ENCODE assay signal across 26 cellular contexts in genomic region chr6:85961746-85962145, GRCh38.
A peak's percentile ranks its signal among the peaks of the same experiment; 100 is the strongest.
DNase-seq lines count a peak whose midpoint lies in the region; ATAC-seq, FAIRE-seq and TF ChIP-seq lines count a peak whose summit lies in the region.
"Had no signal": no experiment of that assay in that cellular context is flagged by ENCODE, and none has a peak within 500 bp of the region (broad histone marks: within the 10 kb centered on the region; RNA-seq: fewer than 3 reads in every experiment).

No MANE protein-coding gene starts in this region.

- H3K9me1 ChIP-seq in K562 (ENCODE audit: control insufficient read depth, insufficient read depth, low read length): no peaks in the 10 kb centered on the region

- POLR2A ChIA-PET in K562 (lab: Yijun Ruan, JAX): no interaction called here

- intact Hi-C loops in K562 (cut with micrococcal nuclease): no loop called here
- intact Hi-C loops in posterior cingulate gyrus (cut with DNase I): no loop called here
- intact Hi-C loops in Calu3 (cut with micrococcal nuclease; ENCODE audit: unreplicated experiment): no loop called here

- H3K4me3 Mint-ChIP-seq in Calu3 (ENCODE audit: low read depth, unreplicated experiment): no peak overlapping the region
- H3K4me3 Mint-ChIP-seq: B cell; CD4-positive, alpha-beta T cell; CD8-positive, alpha-beta T cell had no signal

- DNase-seq in K562 (ENCODE audit: extremely low read depth in 1 of 4, low spot score in 3 of 4): no peak
- no peak for DNase-seq in GM19239 (ENCODE audit: insufficient read length, low spot score)
- no peak for DNase-seq in posterior cingulate gyrus
- DNase-seq in Calu3: no peak
- no peak for DNase-seq in AML-193 (lab: John Stamatoyannopoulos, UW)
- DNase-seq: 8988T; ACHN; Caco-2; CD4-positive, alpha-beta T cell; CD8-positive, alpha-beta T cell; DMS 273 treated with DMSO at 0.1 percent for 48 hours; DMS153; DMS53; DMS79; DND-41; EL; GDM1 had no signal

- H3K27ac Mint-ChIP-seq in Calu3 (ENCODE audit: unreplicated experiment): no peak overlapping the region
- H3K27ac Mint-ChIP-seq: B cell; CD4-positive, alpha-beta T cell; CD8-positive, alpha-beta T cell had no signal

- H3K9me3 Mint-ChIP-seq in Calu3 (ENCODE audit: low read depth, unreplicated experiment): no peaks in the 10 kb centered on the region

- no peak for TF ChIP-seq RAD21 in K562 (CRISPR knock-in tag; conservative IDR thresholded peaks at IDR 0.05 in 1 of 2, IDR thresholded peaks at IDR 0.05 in 1 of 2)

- H3K79me2 ChIP-seq in K562 (ENCODE audit: control insufficient read depth, insufficient read depth, low read length): no peaks in the 10 kb centered on the region

- H3K4me1 ChIP-seq in K562 (replicated peaks in 1 of 2; ENCODE audit: control insufficient read depth in 2 of 2, insufficient read depth in 2 of 2, low read length in 2 of 2): no peaks in the 10 kb centered on the region
- H3K4me1 ChIP-seq: BLaER1 treated with 17β-estradiol and CSF1 and Interleukin-3, amounts not matched to agents 10 nM and 100 nM; Caco-2 had no signal

- no peak for TF ChIP-seq POLR2A in K562 (conservative IDR thresholded peaks at IDR 0.05)

- no peak overlapping the region for H3K9ac ChIP-seq in K562 (ENCODE audit: insufficient read depth in 1 of 2, low read depth in 2 of 2, low read length in 2 of 2)
- H3K9ac ChIP-seq: BLaER1 treated with 17β-estradiol and CSF1 and Interleukin-3, amounts not matched to agents 10 nM and 100 nM had no signal

- no peaks in the 10 kb centered on the region for H3K36me3 ChIP-seq in K562 (ENCODE audit: control insufficient read depth, insufficient read depth, low read length)
- H3K36me3 ChIP-seq: BLaER1 treated with 17β-estradiol and CSF1 and Interleukin-3, amounts not matched to agents 10 nM and 100 nM had no signal

- no peak overlapping the region for H2AFZ ChIP-seq in K562 (ENCODE audit: low read depth, low read length)

- H4K20me1 ChIP-seq in K562 (replicated peaks; ENCODE audit: control insufficient read depth, insufficient read depth, low read length): no peaks in the 10 kb centered on the region
- H4K20me1 ChIP-seq: BLaER1 treated with 17β-estradiol and CSF1 and Interleukin-3, amounts not matched to agents 10 nM and 100 nM had no signal

- BruUV-seq in K562 (replicated peaks; lab: Mats Ljungman, UMichigan): no TSS peak
- BruUV-seq in Calu3 (replicated peaks; lab: Mats Ljungman, UMichigan): no TSS peak

- TF ChIP-seq CTCF in K562 (IDR thresholded peaks at IDR 0.05 in 2 of 3, conservative IDR thresholded peaks at IDR 0.05 in 1 of 3; ENCODE audit: insufficient read depth in 2 of 3, low read depth in 1 of 3, low read length in 3 of 3) (no peak), Calu3 (IDR thresholded peaks at IDR 0.05; ENCODE audit: unreplicated experiment) (no peak)

- in situ Hi-C loops in K562 (cut with MboI): no loop called here

- H3K4me3 ChIP-seq in K562: no peak overlapping the region
- H3K4me3 ChIP-seq: BLaER1 treated with 17β-estradiol and CSF1 and Interleukin-3, amounts not matched to agents 10 nM and 100 nM; GM12878 had no signal

- H3K4me2 ChIP-seq in K562 (ENCODE audit: insufficient read depth, low read length): no peak overlapping the region
- H3K4me2 ChIP-seq: BLaER1 treated with 17β-estradiol and CSF1 and Interleukin-3, amounts not matched to agents 10 nM and 100 nM had no signal

- FAIRE-seq in K562 (lab: Jason Lieb, UNC): no peak
- FAIRE-seq in GM19239 (lab: Jason Lieb, UNC): no peak
- FAIRE-seq: A204.1, GM12878, GM12892, GM18507 had no signal

- no peaks in the 10 kb centered on the region for H3K4me1 Mint-ChIP-seq in Calu3 (ENCODE audit: low read depth, unreplicated experiment)
- H3K4me1 Mint-ChIP-seq: B cell had no signal

- no peaks in the 10 kb centered on the region for H3K36me3 Mint-ChIP-seq in Calu3 (ENCODE audit: insufficient read depth, unreplicated experiment)
- H3K36me3 Mint-ChIP-seq: CD8-positive, alpha-beta T cell had no signal

- CTCF ChIA-PET in K562 (lab: Yijun Ruan, JAX; ENCODE audit: low intra/inter-chr PET ratio) (no interaction called here), Calu3 (lab: Charles Lee) (no interaction called here)

- no peaks in the 10 kb centered on the region for H3K27me3 Mint-ChIP-seq in Calu3 (ENCODE audit: unreplicated experiment)
- H3K27me3 Mint-ChIP-seq: B cell; CD4-positive, alpha-beta T cell had no signal

- ATAC-seq in GM18861 (IDR thresholded peaks at IDR 0.05; ENCODE audit: unreplicated experiment) (peak; percentile 57), GM18909 (IDR thresholded peaks at IDR 0.05; ENCODE audit: poor library complexity, unreplicated experiment) (peak; percentile 51), K562 (no peak)
- ATAC-seq: CD8-positive, alpha-beta T cell; GM12878 had no signal

- H3K27ac ChIP-seq in K562 (ENCODE audit: extremely low read depth, low read depth, low read length): no peak overlapping the region
- H3K27ac ChIP-seq: BLaER1 treated with 17β-estradiol and CSF1 and Interleukin-3, amounts not matched to agents 10 nM and 100 nM; C4-2B had no signal

- H3K27me3 ChIP-seq in K562 (ENCODE audit: control insufficient read depth in 2 of 2, insufficient read depth in 2 of 2, low read length in 2 of 2): no peaks in the 10 kb centered on the region
- H3K27me3 ChIP-seq: BLaER1 treated with 17β-estradiol and CSF1 and Interleukin-3, amounts not matched to agents 10 nM and 100 nM had no signal

- TF ChIP-seq EP300 in K562 (IDR thresholded peaks at IDR 0.05; ENCODE audit: low read length): no peak

- no peaks in the 10 kb centered on the region for H3K9me3 ChIP-seq in K562 (replicated peaks; ENCODE audit: control insufficient read depth, insufficient read depth, low read depth, low read length)
- H3K9me3 ChIP-seq: BLaER1 treated with 17β-estradiol and CSF1 and Interleukin-3, amounts not matched to agents 10 nM and 100 nM; Caco-2 had no signal

TF ChIP-seq in K562, 482 proteins besides CTCF, POLR2A, EP300 and RAD21:
- no peak for TF ChIP-seq STAG1 (CRISPR knock-in tag; IDR thresholded peaks at IDR 0.05; ENCODE audit: borderline replicate concordance)
- peak; percentile 65 for TF ChIP-seq DACH1 (IDR thresholded peaks at IDR 0.05; ENCODE audit: partially characterized antibody)
TF ChIP-seq in K562: peak in this region for 1.
